In genomic region chr2:147686365-147686764, GRCh38 we compare ENCODE assay signal across 20 cellular contexts.
DNase-seq lines count a peak whose midpoint lies in the region; ATAC-seq and TF ChIP-seq lines count a peak whose summit lies in the region.
"Had no signal": no experiment of that assay in that cellular context is flagged by ENCODE, and none has a peak within 500 bp of the region (broad histone marks: within the 10 kb centered on the region; RNA-seq: fewer than 3 reads in every experiment).

No MANE protein-coding gene starts in this region.

- H3K36me3 ChIP-seq in esophagus muscularis mucosa (no peaks in the 10 kb centered on the region), aorta (ENCODE audit: control insufficient read depth in 1 of 2, insufficient read depth in 2 of 2, low read length in 1 of 2) (no peaks in the 10 kb centered on the region)
- H3K36me3 ChIP-seq: BLaER1 had no signal

- TF ChIP-seq EP300 in esophagus muscularis mucosa (IDR thresholded peaks at IDR 0.05) = no peak

- intact Hi-C loops in esophagus muscularis mucosa (cut with DNase I) (no loop called here), aorta (cut with DNase I) (no loop called here)

- H3K27me3 ChIP-seq in esophagus muscularis mucosa (no peaks in the 10 kb centered on the region), aorta (ENCODE audit: control insufficient read depth in 1 of 2, insufficient read depth in 2 of 2, low read length in 1 of 2) (no peaks in the 10 kb centered on the region)
- H3K27me3 ChIP-seq: BLaER1 had no signal

- no peaks in the 10 kb centered on the region for H3K36me3 Mint-ChIP-seq in stimulated activated effector memory CD8-positive, alpha-beta T cell treated with anti-CD3 and anti-CD28 coated beads, Interleukin-12 subunit alpha, Interleukin-12 subunit beta, amount 100 ng/mL, for 72 hours
- H3K36me3 Mint-ChIP-seq in stimulated activated naive B cell treated with anti-CD40 and anti-IgM and Interleukin-4, amounts not matched to agents 10 μg/mL and 1 μg/mL and 100 μg/mL, for 72 hours = no peaks in the 10 kb centered on the region
- H3K36me3 Mint-ChIP-seq: CD4-positive, CD25-positive, alpha-beta regulatory T cell; CD8-positive, alpha-beta T cell had no signal

- TF ChIP-seq POLR2A in esophagus muscularis mucosa (IDR thresholded peaks at IDR 0.05; ENCODE audit: low read depth) = no peak

- TF ChIP-seq CTCF in esophagus muscularis mucosa (IDR thresholded peaks at IDR 0.05) = no peak

- peak; percentile 13 for ATAC-seq in stimulated activated effector memory CD8-positive, alpha-beta T cell treated with anti-CD3 and anti-CD28 coated beads, Interleukin-12 subunit alpha, Interleukin-12 subunit beta, amount 100 ng/mL, for 72 hours
- ATAC-seq in aorta (ENCODE audit: low FRiP score) (peak; percentile 36), GM21825 (IDR thresholded peaks at IDR 0.05; ENCODE audit: unreplicated experiment) (no peak)
- no peak for ATAC-seq in stimulated activated naive B cell treated with anti-CD40 and anti-IgM and Interleukin-4, amounts not matched to agents 10 μg/mL and 1 μg/mL and 100 μg/mL, for 72 hours (replicated peaks)
- ATAC-seq: CD8-positive, alpha-beta T cell; GM23338; HCT116 had no signal

- H3K27me3 Mint-ChIP-seq in stimulated activated naive B cell treated with anti-CD40 and anti-IgM and Interleukin-4, amounts not matched to agents 10 μg/mL and 1 μg/mL and 100 μg/mL, for 72 hours = peaks cover 0 to 5% of the 10 kb centered on the region in 2 donors
- H3K27me3 Mint-ChIP-seq: B cell; CD4-positive, CD25-positive, alpha-beta regulatory T cell had no signal

- H3K27ac Mint-ChIP-seq in stimulated activated effector memory CD8-positive, alpha-beta T cell treated with anti-CD3 and anti-CD28 coated beads, Interleukin-12 subunit alpha, Interleukin-12 subunit beta, amount 100 ng/mL, for 72 hours = no peak overlapping the region
- no peak overlapping the region for H3K27ac Mint-ChIP-seq in stimulated activated naive B cell treated with anti-CD40 and anti-IgM and Interleukin-4, amounts not matched to agents 10 μg/mL and 1 μg/mL and 100 μg/mL, for 72 hours
- H3K27ac Mint-ChIP-seq: B cell; CD4-positive, CD25-positive, alpha-beta regulatory T cell; CD8-positive, alpha-beta T cell; GM23338; H9 had no signal

- H3K9me3 ChIP-seq in esophagus muscularis mucosa (no peaks in the 10 kb centered on the region), aorta (ENCODE audit: control insufficient read depth, low read length) (peaks cover 1% of the 10 kb centered on the region)

- H3K27ac ChIP-seq in esophagus muscularis mucosa (replicated peaks in 1 of 4) = no peak overlapping the region
- H3K27ac ChIP-seq in aorta (ENCODE audit: low read depth in 1 of 2, low read length in 2 of 2) = no peak overlapping the region
- H3K27ac ChIP-seq: 22Rv1, BLaER1, C4-2B had no signal

- no peaks in the 10 kb centered on the region for H3K4me1 ChIP-seq in esophagus muscularis mucosa
- H3K4me1 ChIP-seq in aorta (ENCODE audit: control insufficient read depth in 1 of 2, insufficient read depth in 2 of 2, low read length in 2 of 2) = no peaks in the 10 kb centered on the region
- H3K4me1 ChIP-seq: BLaER1 had no signal

- H3K4me1 Mint-ChIP-seq in stimulated activated effector memory CD8-positive, alpha-beta T cell treated with anti-CD3 and anti-CD28 coated beads, Interleukin-12 subunit alpha, Interleukin-12 subunit beta, amount 100 ng/mL, for 72 hours = no peaks in the 10 kb centered on the region
- peaks cover 9 to 14% of the 10 kb centered on the region in 2 donors for H3K4me1 Mint-ChIP-seq in stimulated activated naive B cell treated with anti-CD40 and anti-IgM and Interleukin-4, amounts not matched to agents 10 μg/mL and 1 μg/mL and 100 μg/mL, for 72 hours
- H3K4me1 Mint-ChIP-seq: CD4-positive, CD25-positive, alpha-beta regulatory T cell had no signal

- DNase-seq in activated gamma-delta T cell (lab: John Stamatoyannopoulos, UW) (peak; percentile 9), activated gamma-delta T cell treated with Interleukin-2 at 50 U/mL for 16 hours (no peak), esophagus muscularis mucosa (ENCODE audit: extremely low spot score) (peak; percentile 75), aorta (no peak), NCI-H345 treated with DMSO at 0.1 percent for 48 hours (lab: John Stamatoyannopoulos, UW; ENCODE audit: unreplicated experiment) (no peak)
- no peak for DNase-seq in stimulated activated effector memory CD8-positive, alpha-beta T cell treated with anti-CD3 and anti-CD28 coated beads, Interleukin-12 subunit alpha, Interleukin-12 subunit beta, amount 100 ng/mL, for 72 hours (ENCODE audit: low spot score in 2 of 2)
- no peak for DNase-seq in stimulated activated naive B cell treated with anti-CD40 and anti-IgM and Interleukin-4, amounts not matched to agents 10 μg/mL and 1 μg/mL and 100 μg/mL, for 72 hours
- DNase-seq: Caco-2; CD4-positive, CD25-positive, alpha-beta regulatory T cell; CD8-positive, alpha-beta T cell; DMS153; DND-41; H9 had no signal

- H3K4me3 ChIP-seq in esophagus muscularis mucosa = no peak overlapping the region
- no peak overlapping the region for H3K4me3 ChIP-seq in aorta (ENCODE audit: low read length in 2 of 2)
- H3K4me3 ChIP-seq: BLaER1, GM23338 had no signal

- H3K4me3 Mint-ChIP-seq in stimulated activated effector memory CD8-positive, alpha-beta T cell treated with anti-CD3 and anti-CD28 coated beads, Interleukin-12 subunit alpha, Interleukin-12 subunit beta, amount 100 ng/mL, for 72 hours = no peak overlapping the region
- H3K4me3 Mint-ChIP-seq in stimulated activated naive B cell treated with anti-CD40 and anti-IgM and Interleukin-4, amounts not matched to agents 10 μg/mL and 1 μg/mL and 100 μg/mL, for 72 hours = no peak overlapping the region
- H3K4me3 Mint-ChIP-seq: B cell; CD4-positive, CD25-positive, alpha-beta regulatory T cell; CD8-positive, alpha-beta T cell; GM23338; H9 had no signal

- 95% methylated on average over 4 of the region's 21 CpGs for WGBS in esophagus muscularis mucosa
- WGBS in aorta, 2 donors = 86 to 91% methylated on average over 21 of the region's 21 CpGs

- H3K9me3 Mint-ChIP-seq in stimulated activated effector memory CD8-positive, alpha-beta T cell treated with anti-CD3 and anti-CD28 coated beads, Interleukin-12 subunit alpha, Interleukin-12 subunit beta, amount 100 ng/mL, for 72 hours = no peaks in the 10 kb centered on the region
- peaks cover 0 to 1% of the 10 kb centered on the region in 2 donors for H3K9me3 Mint-ChIP-seq in stimulated activated naive B cell treated with anti-CD40 and anti-IgM and Interleukin-4, amounts not matched to agents 10 μg/mL and 1 μg/mL and 100 μg/mL, for 72 hours
- H3K9me3 Mint-ChIP-seq: CD8-positive, alpha-beta T cell had no signal

Comparison
In these comparisons a context has a peak if more than half of its experiments do, and no peak if none do; other contexts are left out.
1. DNase-seq: peak in activated gamma-delta T cell (single experiment) and esophagus muscularis mucosa (single experiment); none in activated gamma-delta T cell treated with Interleukin-2 at 50 U/mL for 16 hours (single experiment), stimulated activated effector memory CD8-positive, alpha-beta T cell treated with anti-CD3 and anti-CD28 coated beads, Interleukin-12 subunit alpha, Interleukin-12 subunit beta, amount 100 ng/mL, for 72 hours (0 of 2), aorta (0 of 2), stimulated activated naive B cell treated with anti-CD40 and anti-IgM and Interleukin-4, amounts not matched to agents 10 μg/mL and 1 μg/mL and 100 μg/mL, for 72 hours (single experiment) and NCI-H345 treated with DMSO at 0.1 percent for 48 hours (single experiment).
2. ATAC-seq: peak in stimulated activated effector memory CD8-positive, alpha-beta T cell treated with anti-CD3 and anti-CD28 coated beads, Interleukin-12 subunit alpha, Interleukin-12 subunit beta, amount 100 ng/mL, for 72 hours (single experiment) and aorta (single experiment); none in stimulated activated naive B cell treated with anti-CD40 and anti-IgM and Interleukin-4, amounts not matched to agents 10 μg/mL and 1 μg/mL and 100 μg/mL, for 72 hours (0 of 2) and GM21825 (single experiment).